In the genomic region with DNA sequence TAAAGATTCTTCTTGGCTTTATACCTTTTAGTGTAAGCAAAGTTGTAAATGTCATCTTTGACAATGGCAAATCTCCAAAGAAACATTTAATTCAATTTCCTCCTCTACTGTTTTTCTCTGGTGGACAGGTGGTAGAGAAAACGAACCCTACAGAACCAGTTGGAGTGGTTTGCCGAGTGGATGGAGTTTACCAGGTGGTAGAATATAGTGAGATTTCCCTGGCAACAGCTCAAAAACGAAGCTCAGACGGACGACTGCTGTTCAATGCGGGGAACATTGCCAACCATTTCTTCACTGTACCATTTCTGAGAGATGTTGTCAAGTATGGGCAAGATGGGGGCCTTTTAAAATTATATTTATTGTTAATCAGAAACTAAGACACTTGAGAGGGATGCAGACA, we compare ENCODE assay signal across 21 cellular contexts. TPM values are rescaled to one million over a fixed set of nuclear protein-coding genes. Genes with fewer than 3 reads are reported as not detected.
DNase-seq lines count a peak whose midpoint lies in the region; ATAC-seq and TF ChIP-seq lines count a peak whose summit lies in the region.
"Had no signal": no experiment of that assay in that cellular context is flagged by ENCODE, and none has a peak within 500 bp of the region (broad histone marks: within the 10 kb centered on the region; RNA-seq: fewer than 3 reads in every experiment).

No MANE protein-coding gene starts in this region.

- no peak for TF ChIP-seq CTCF in KMS-11 (conservative IDR thresholded peaks at IDR 0.05; ENCODE audit: low read depth, low read length)
- TF ChIP-seq CTCF in epithelial cell of esophagus (IDR thresholded peaks at IDR 0.05; ENCODE audit: insufficient read depth, low read depth, low read length, missing control alignments) = no peak
- TF ChIP-seq CTCF in Peyer's patch (IDR thresholded peaks at IDR 0.05) = no peak
- no peak for TF ChIP-seq CTCF in gastrocnemius medialis (IDR thresholded peaks at IDR 0.05 in 4 of 5, conservative IDR thresholded peaks at IDR 0.05 in 1 of 5)

- no peaks in the 10 kb centered on the region for H3K9me3 ChIP-seq in Peyer's patch
- H3K9me3 ChIP-seq in gastrocnemius medialis = no peaks in the 10 kb centered on the region
- H3K9me3 ChIP-seq: neutrophil, testis had no signal

- H3K9ac ChIP-seq in KMS-11 = peak overlapping the region; percentile 23; the same call in 1 of the 2 replicates

- H3K4me1 ChIP-seq in KMS-11 (ENCODE audit: low read depth, poor library complexity, severe bottlenecking) (peaks cover 99% of the 10 kb centered on the region), Peyer's patch (peaks cover 0 to 6% (median 0%) of the 10 kb centered on the region in 4 donors), gastrocnemius medialis (no peaks in the 10 kb centered on the region)
- H3K4me1 ChIP-seq: testis had no signal

- H3K4me3 ChIP-seq in KMS-11 (IDR thresholded peaks at IDR 0.05; ENCODE audit: insufficient read depth, low read depth, low read length) (peak overlapping the region; percentile 60), epithelial cell of esophagus (ENCODE audit: low read length) (no peak overlapping the region), Peyer's patch (no peak overlapping the region), gastrocnemius medialis (no peak overlapping the region)
- H3K4me3 ChIP-seq: testis had no signal

- no peaks in the 10 kb centered on the region for H3K27me3 ChIP-seq in KMS-11 (ENCODE audit: insufficient read depth, low read depth)
- no peaks in the 10 kb centered on the region for H3K27me3 ChIP-seq in Peyer's patch
- H3K27me3 ChIP-seq in gastrocnemius medialis = no peaks in the 10 kb centered on the region
- H3K27me3 ChIP-seq: neutrophil, testis had no signal

- H3K36me3 ChIP-seq in KMS-11 (ENCODE audit: insufficient read depth) (peaks cover 24% of the 10 kb centered on the region; the same call in 1 of the 2 replicates), Peyer's patch (peaks cover 0 to 61% (median 0%) of the 10 kb centered on the region in 3 donors), gastrocnemius medialis (peaks cover 0 to 54% of the 10 kb centered on the region in 2 donors)

- peak overlapping the region; percentile 99 for H3K4me2 ChIP-seq in KMS-11

- no peak for TF ChIP-seq POLR2A in Peyer's patch (IDR thresholded peaks at IDR 0.05)
- TF ChIP-seq POLR2A in gastrocnemius medialis (IDR thresholded peaks at IDR 0.05) = no peak

- peaks cover 68% of the 10 kb centered on the region for H3K79me2 ChIP-seq in KMS-11 (ENCODE audit: insufficient read depth, low read depth)

- H2AFZ ChIP-seq in KMS-11 (ENCODE audit: low read depth) = no peak overlapping the region

- no peaks in the 10 kb centered on the region for H4K20me1 ChIP-seq in KMS-11 (ENCODE audit: insufficient read depth)

- in situ Hi-C loops in gastrocnemius medialis (cut with MboI; ENCODE audit: low sequenced_read_pairs in 4 of 4) = no loop called here

- intact Hi-C loops in gastrocnemius medialis (cut with DNase I; ENCODE audit: low total_unique reads) = no loop called here

- DNase-seq in DMS53 (lab: John Stamatoyannopoulos, UW) = peak; percentile 91
- peak; percentile 32 for DNase-seq in NCI-H2171 treated with DMSO at 0.1 percent for 48 hours (lab: John Stamatoyannopoulos, UW)
- DNase-seq in epithelial cell of esophagus (ENCODE audit: low read depth) = peak; percentile 46
- no peak for DNase-seq in stimulated activated CD8-positive, alpha-beta memory T cell treated with anti-CD3 and anti-CD28 coated beads, Interleukin-4, amount 100 ng/mL, for 48 hours
- DNase-seq in Peyer's patch = no peak
- no peak for DNase-seq in gastrocnemius medialis
- no peak for DNase-seq in SHP77 (lab: John Stamatoyannopoulos, UW)
- DNase-seq: activated CD4-positive, alpha-beta memory T cell treated with anti-CD3 and anti-CD28 coated beads for 36 hours; activated naive CD4-positive, alpha-beta T cell; CD4-positive, CD25-positive, alpha-beta regulatory T cell; effector memory CD8-positive, alpha-beta T cell; glutamatergic neuron; left ventricle myocardium superior; NCI-H2227 treated with DMSO at 0.1 percent for 48 hours; retina; SIG-M5; testis had no signal

- ATAC-seq in gastrocnemius medialis = no peak
- ATAC-seq: effector memory CD8-positive, alpha-beta T cell; HCT116; left ventricle myocardium superior; WTC11 had no signal

- H3K27ac ChIP-seq in KMS-11 (peak overlapping the region; percentile 73), Peyer's patch (no peak overlapping the region), gastrocnemius medialis (no peak overlapping the region)
- H3K27ac ChIP-seq: neutrophil, testis had no signal

RNA-seq across cellular contexts. Expression of a gene that starts 25.8 kb away (rescaled TPM):
- total RNA-seq in Peyer's patch = 100 to 1,000 TPM; 101 to 131 (median 122) TPM
- total RNA-seq in gastrocnemius medialis = 10 to 100 TPM; 29.2 to 57.3 (median 43.2) TPM

RNA-seq across cellular contexts. Expression of a gene that starts 44.9 kb away (rescaled TPM):
- total RNA-seq in Peyer's patch (100 to 1,000 TPM in 1 of 4 donors, 10 to 100 TPM in 3; 14.9 to 112 (median 37.2) TPM), gastrocnemius medialis (10 to 100 TPM in 2 of 4 donors, 1 to 10 TPM in 2; 9.8 to 15.4 (median 10.6) TPM)

Comparison
In these comparisons a context has a peak if more than half of its experiments do, and no peak if none do; other contexts are left out.
1. DNase-seq: peak in DMS53 (single experiment), NCI-H2171 treated with DMSO at 0.1 percent for 48 hours (single experiment) and epithelial cell of esophagus (single experiment); none in stimulated activated CD8-positive, alpha-beta memory T cell treated with anti-CD3 and anti-CD28 coated beads, Interleukin-4, amount 100 ng/mL, for 48 hours (single experiment), Peyer's patch (0 of 3), gastrocnemius medialis (0 of 2) and SHP77 (0 of 2).